ENCODE assay signal across 22 cellular contexts in genomic region chr18:12567849-12568248, GRCh38.
"Had no signal": no experiment of that assay in that cellular context is flagged by ENCODE, and none has a peak within 500 bp of the region (broad histone marks: within the 10 kb centered on the region; RNA-seq: fewer than 3 reads in every experiment).

No MANE protein-coding gene starts in this region.

- H3K27ac Mint-ChIP-seq: immature natural killer cell, mesothelial cell of epicardium had no signal

- FAIRE-seq: colon, endothelial cell of umbilical vein, frontal cortex, kidney had no signal

- H3K4me3 Mint-ChIP-seq: immature natural killer cell, mesothelial cell of epicardium had no signal

- H3K4me1 Mint-ChIP-seq: immature natural killer cell, mesothelial cell of epicardium had no signal

- ATAC-seq: foreskin keratinocyte, gastroesophageal sphincter, heart left ventricle, left cardiac atrium, left ventricle myocardium superior, lower lobe of right lung, mucosa of descending colon had no signal

- H3K36me3 Mint-ChIP-seq: immature natural killer cell had no signal

- H3K9me3 ChIP-seq: lower lobe of right lung, mucosa of descending colon had no signal

- DNase-seq: dermis blood vessel endothelial cell; dorsolateral prefrontal cortex; effector CD4-positive, alpha-beta T cell; effector memory CD4-positive, alpha-beta T cell; foreskin keratinocyte; heart left ventricle; hypothalamus; immature natural killer cell; islet precursor cell; kidney; kidney glomerular epithelial cell; left cardiac atrium; left lung; left ventricle myocardium superior; lower lobe of right lung; mesenchymal stem cell; mucosa of descending colon had no signal
